1 cellular context compared by ENCODE assay signal in the genomic region with DNA sequence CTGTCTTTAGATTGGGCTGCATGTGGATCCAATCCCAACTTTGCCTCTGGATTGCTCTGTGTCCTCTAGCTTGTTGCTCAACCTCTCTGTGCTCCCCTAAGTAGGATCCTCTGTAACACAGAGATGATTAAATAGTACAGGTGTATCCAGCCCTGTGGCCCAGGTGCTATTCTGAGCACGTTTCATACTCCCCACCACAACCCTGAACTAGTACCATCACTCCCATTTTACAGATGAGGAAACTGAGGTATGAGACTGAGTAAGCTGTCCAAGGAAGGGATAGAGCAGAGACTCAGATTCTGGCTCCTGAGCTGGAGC.
TF ChIP-seq lines count a peak whose summit lies in the region.

No MANE protein-coding gene starts in this region.

TF ChIP-seq in GM12878, 131 proteins besides CTCF, POLR2A, EP300 and RAD21:
- TF ChIP-seq, protein P1, sequence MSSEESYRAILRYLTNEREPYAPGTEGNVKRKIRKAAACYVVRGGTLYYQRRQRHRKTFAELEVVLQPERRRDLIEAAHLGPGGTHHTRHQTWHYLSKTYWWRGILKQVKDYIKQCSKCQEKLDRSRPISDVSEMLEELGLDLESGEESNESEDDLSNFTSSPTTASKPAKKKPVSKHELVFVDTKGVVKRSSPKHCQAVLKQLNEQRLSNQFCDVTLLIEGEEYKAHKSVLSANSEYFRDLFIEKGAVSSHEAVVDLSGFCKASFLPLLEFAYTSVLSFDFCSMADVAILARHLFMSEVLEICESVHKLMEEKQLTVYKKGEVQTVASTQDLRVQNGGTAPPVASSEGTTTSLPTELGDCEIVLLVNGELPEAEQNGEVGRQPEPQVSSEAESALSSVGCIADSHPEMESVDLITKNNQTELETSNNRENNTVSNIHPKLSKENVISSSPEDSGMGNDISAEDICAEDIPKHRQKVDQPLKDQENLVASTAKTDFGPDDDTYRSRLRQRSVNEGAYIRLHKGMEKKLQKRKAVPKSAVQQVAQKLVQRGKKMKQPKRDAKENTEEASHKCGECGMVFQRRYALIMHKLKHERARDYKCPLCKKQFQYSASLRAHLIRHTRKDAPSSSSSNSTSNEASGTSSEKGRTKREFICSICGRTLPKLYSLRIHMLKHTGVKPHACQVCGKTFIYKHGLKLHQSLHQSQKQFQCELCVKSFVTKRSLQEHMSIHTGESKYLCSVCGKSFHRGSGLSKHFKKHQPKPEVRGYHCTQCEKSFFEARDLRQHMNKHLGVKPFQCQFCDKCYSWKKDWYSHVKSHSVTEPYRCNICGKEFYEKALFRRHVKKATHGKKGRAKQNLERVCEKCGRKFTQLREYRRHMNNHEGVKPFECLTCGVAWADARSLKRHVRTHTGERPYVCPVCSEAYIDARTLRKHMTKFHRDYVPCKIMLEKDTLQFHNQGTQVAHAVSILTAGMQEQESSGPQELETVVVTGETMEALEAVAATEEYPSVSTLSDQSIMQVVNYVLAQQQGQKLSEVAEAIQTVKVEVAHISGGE (CRISPR knock-in tag; IDR thresholded peaks at IDR 0.05) = no peak
- 0 out of 2 replicates have a peak, but pooled peaks have one; percentile 25 for TF ChIP-seq NFXL1 (IDR thresholded peaks at IDR 0.05; ENCODE audit: borderline replicate concordance)
